Comparison of ENCODE assay signal across 14 cellular contexts in genomic region chr15:57500979-57501576, GRCh38.
DNase-seq lines count a peak whose midpoint lies in the region; ATAC-seq and TF ChIP-seq lines count a peak whose summit lies in the region.
"Had no signal": no experiment of that assay in that cellular context is flagged by ENCODE, and none has a peak within 500 bp of the region (broad histone marks: within the 10 kb centered on the region; RNA-seq: fewer than 3 reads in every experiment).

No MANE protein-coding gene starts in this region.

- CTCF ChIA-PET in CD8-positive, alpha-beta T cell (lab: Charles Lee): no interaction called here

- no peak overlapping the region for H3K9ac ChIP-seq in adipocyte (ENCODE audit: low read length)

- H3K4me1 ChIP-seq in adipocyte (ENCODE audit: control insufficient read depth, insufficient read depth, low read length) (no peaks in the 10 kb centered on the region), right atrium auricular region (peaks cover 0 to 51% of the 10 kb centered on the region in 2 donors), suprapubic skin (peaks cover 55% of the 10 kb centered on the region)
- no peaks in the 10 kb centered on the region for H3K4me1 ChIP-seq in CD8-positive, alpha-beta T cell (ENCODE audit: insufficient read depth, low read length)

- no peak overlapping the region for H3K4me3 Mint-ChIP-seq in CD8-positive, alpha-beta T cell
- H3K4me3 Mint-ChIP-seq: activated naive CD4-positive, alpha-beta T cell treated with anti-CD3 and anti-CD28 coated beads for 36 hours had no signal

- ATAC-seq in CD8-positive, alpha-beta T cell: no peak
- no peak for ATAC-seq in HG03039 (IDR thresholded peaks at IDR 0.05; ENCODE audit: unreplicated experiment)
- ATAC-seq: sciatic nerve had no signal

- H3K4me1 Mint-ChIP-seq in CD8-positive, alpha-beta T cell (ENCODE audit: low read depth): no peaks in the 10 kb centered on the region

- no peak for TF ChIP-seq POLR2A in suprapubic skin (IDR thresholded peaks at IDR 0.05)

- no peak for TF ChIP-seq CTCF in right atrium auricular region (IDR thresholded peaks at IDR 0.05)
- TF ChIP-seq CTCF in suprapubic skin (IDR thresholded peaks at IDR 0.05): no peak
- TF ChIP-seq CTCF in CD8-positive, alpha-beta T cell (IDR thresholded peaks at IDR 0.05): no peak

- TF ChIP-seq EP300 in suprapubic skin (IDR thresholded peaks at IDR 0.05): no peak

- DNase-seq in DMS53 (lab: John Stamatoyannopoulos, UW): peak; percentile 36
- DNase-seq in DMS53 treated with DMSO at 0.1 percent for 48 hours (lab: John Stamatoyannopoulos, UW; ENCODE audit: unreplicated experiment): no peak
- peak; percentile 50 for DNase-seq in adipocyte (ENCODE audit: low read depth)
- DNase-seq in right atrium auricular region (ENCODE audit: low spot score): no peak
- DNase-seq in suprapubic skin (ENCODE audit: low spot score in 2 of 2): no peak
- DNase-seq in COLO668 (lab: John Stamatoyannopoulos, UW; ENCODE audit: unreplicated experiment): no peak
- DNase-seq in CD8-positive, alpha-beta T cell: no peak
- DNase-seq: activated naive CD4-positive, alpha-beta T cell treated with anti-CD3 and anti-CD28 coated beads for 36 hours; GOT3; NCI-H69; substantia nigra had no signal

- H3K36me3 ChIP-seq in adipocyte (ENCODE audit: control insufficient read depth, insufficient read depth, low read length, severe bottlenecking) (no peaks in the 10 kb centered on the region), right atrium auricular region (no peaks in the 10 kb centered on the region), suprapubic skin (no peaks in the 10 kb centered on the region)
- no peaks in the 10 kb centered on the region for H3K36me3 ChIP-seq in CD8-positive, alpha-beta T cell (ENCODE audit: insufficient read depth, low read length)

- H3K9me3 Mint-ChIP-seq in CD8-positive, alpha-beta T cell: no peaks in the 10 kb centered on the region
- H3K9me3 Mint-ChIP-seq: activated naive CD4-positive, alpha-beta T cell treated with anti-CD3 and anti-CD28 coated beads for 36 hours had no signal

- intact Hi-C loops in CD8-positive, alpha-beta T cell (cut with DNase I, micrococcal nuclease): no loop called here

- no peak overlapping the region for H3K27ac Mint-ChIP-seq in CD8-positive, alpha-beta T cell
- H3K27ac Mint-ChIP-seq: activated naive CD4-positive, alpha-beta T cell treated with anti-CD3 and anti-CD28 coated beads for 36 hours had no signal

- peak overlapping the region; percentile 51 to 54 for H3K27ac ChIP-seq in right atrium auricular region
- peak overlapping the region; percentile 47 for H3K27ac ChIP-seq in suprapubic skin
- H3K27ac ChIP-seq in CD8-positive, alpha-beta T cell (ENCODE audit: low read depth, low read length): no peak overlapping the region
- H3K27ac ChIP-seq: 22Rv1 had no signal

- H3K27me3 ChIP-seq in adipocyte (replicated peaks; ENCODE audit: control insufficient read depth, insufficient read depth, low read length): no peaks in the 10 kb centered on the region
- no peaks in the 10 kb centered on the region for H3K27me3 ChIP-seq in right atrium auricular region
- no peaks in the 10 kb centered on the region for H3K27me3 ChIP-seq in suprapubic skin
- no peaks in the 10 kb centered on the region for H3K27me3 ChIP-seq in CD8-positive, alpha-beta T cell (ENCODE audit: insufficient read depth, low read length)

- no peaks in the 10 kb centered on the region for H3K36me3 Mint-ChIP-seq in CD8-positive, alpha-beta T cell

- H3K9me3 ChIP-seq in adipocyte (ENCODE audit: control insufficient read depth, low read length) (no peaks in the 10 kb centered on the region), right atrium auricular region (no peaks in the 10 kb centered on the region), suprapubic skin (no peaks in the 10 kb centered on the region)
- no peaks in the 10 kb centered on the region for H3K9me3 ChIP-seq in CD8-positive, alpha-beta T cell (ENCODE audit: low read length)

- POLR2A ChIA-PET in CD8-positive, alpha-beta T cell (lab: Charles Lee): no interaction called here

- no peak overlapping the region for H3K4me3 ChIP-seq in adipocyte (ENCODE audit: low read length)
- no peak overlapping the region for H3K4me3 ChIP-seq in right atrium auricular region
- H3K4me3 ChIP-seq in suprapubic skin: no peak overlapping the region
- no peak overlapping the region for H3K4me3 ChIP-seq in CD8-positive, alpha-beta T cell (ENCODE audit: low read depth, low read length)

- 43% methylated on average over 6 of the region's 6 CpGs for WGBS in suprapubic skin

- H3K27me3 Mint-ChIP-seq in CD8-positive, alpha-beta T cell (ENCODE audit: low read depth): no peaks in the 10 kb centered on the region

Comparison
In these comparisons a context has a peak if more than half of its experiments do, and no peak if none do; other contexts are left out.
1. DNase-seq: peak in DMS53 (single experiment) and adipocyte (single experiment); none in DMS53 treated with DMSO at 0.1 percent for 48 hours (single experiment), right atrium auricular region (single experiment), suprapubic skin (0 of 2), COLO668 (single experiment) and CD8-positive, alpha-beta T cell (0 of 7).